9 cellular contexts compared by ENCODE assay signal in the genomic region with DNA sequence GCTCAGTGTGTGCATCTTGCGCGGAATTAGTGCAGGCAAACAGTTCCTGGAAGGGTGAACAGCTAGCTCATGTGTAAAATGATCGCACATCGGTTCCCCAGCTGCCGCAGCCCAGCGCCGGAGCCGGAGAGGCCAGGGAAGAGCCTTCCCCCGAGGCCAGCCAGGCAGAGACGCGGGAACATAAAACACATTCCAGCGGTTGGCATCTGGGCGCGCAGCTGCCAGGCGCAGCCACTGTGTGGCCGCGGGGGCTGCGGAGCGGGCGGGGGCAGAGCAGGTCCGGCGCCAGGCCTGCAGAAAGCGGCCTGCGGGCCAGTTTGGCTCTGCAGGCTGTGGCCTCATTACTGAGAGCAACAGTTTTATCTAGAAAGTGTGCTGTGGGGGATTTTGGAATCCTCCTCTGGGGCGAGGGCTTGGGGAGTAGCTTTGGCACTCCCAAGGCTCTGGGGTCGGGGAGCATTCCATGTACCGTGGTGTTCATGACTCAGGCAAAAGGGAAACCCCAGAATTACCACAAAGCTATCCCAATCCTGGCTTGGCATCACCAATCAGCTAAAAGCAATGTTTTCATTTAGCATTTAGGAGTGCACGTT.
DNase-seq lines count a peak whose midpoint lies in the region; ATAC-seq and TF ChIP-seq lines count a peak whose summit lies in the region.
"Had no signal": no experiment of that assay in that cellular context is flagged by ENCODE, and none has a peak within 500 bp of the region (broad histone marks: within the 10 kb centered on the region; RNA-seq: fewer than 3 reads in every experiment).

No MANE protein-coding gene starts in this region.

- DNase-seq in AG04450 (ENCODE audit: low read depth, low spot score) (peak; percentile 79), NCI-H226 (peak; percentile 97), epithelial cell of esophagus (ENCODE audit: low read depth) (peak; percentile 96), mesothelial cell of epicardium (ENCODE audit: low spot score in 2 of 2, unreplicated experiment in 2 of 2) (peak in 1 of 2 experiments; percentile 47), HEK293T (ENCODE audit: extremely low spot score) (no peak)
- DNase-seq in activated CD4-positive, alpha-beta T cell treated with anti-CD3 and anti-CD28 coated beads, Interleukin-2, amount 50 U/mL, for 48 hours: no peak
- DNase-seq in activated naive CD4-positive, alpha-beta T cell treated with anti-CD3 and anti-CD28 coated beads, Interleukin-2, amount 50 U/mL, for 72 hours (ENCODE audit: low spot score in 2 of 2): no peak
- DNase-seq: CD8-positive, alpha-beta memory T cell had no signal

- no peaks in the 10 kb centered on the region for H3K27me3 ChIP-seq in AG04450 (ENCODE audit: control insufficient read depth, insufficient read depth, low read length)

- H3K9me3 ChIP-seq in AG04450 (ENCODE audit: control insufficient read depth, insufficient read depth, low read length): no peaks in the 10 kb centered on the region

- H3K9me3 Mint-ChIP-seq in mesothelial cell of epicardium: peaks cover 6% of the 10 kb centered on the region
- H3K9me3 Mint-ChIP-seq in activated naive CD4-positive, alpha-beta T cell treated with anti-CD3 and anti-CD28 coated beads, Interleukin-2, amount 50 U/mL, for 72 hours: no peaks in the 10 kb centered on the region
- H3K9me3 Mint-ChIP-seq: CD8-positive, alpha-beta memory T cell had no signal

- H3K4me3 Mint-ChIP-seq in mesothelial cell of epicardium: peak overlapping the region; percentile 37
- H3K4me3 Mint-ChIP-seq: CD8-positive, alpha-beta memory T cell had no signal

- H3K4me1 Mint-ChIP-seq in mesothelial cell of epicardium: peaks cover 26% of the 10 kb centered on the region
- H3K4me1 Mint-ChIP-seq: CD8-positive, alpha-beta memory T cell had no signal

- no peak for ATAC-seq in activated naive CD4-positive, alpha-beta T cell treated with anti-CD3 and anti-CD28 coated beads, Interleukin-2, amount 50 U/mL, for 72 hours
- ATAC-seq in HG03342 (IDR thresholded peaks at IDR 0.05; ENCODE audit: unreplicated experiment): no peak

- CTCF ChIA-PET in AG04450 (lab: Charles Lee): interaction anchor here (0.7 to 1.8 kb wide), 2 partner anchors 394 to 423 kb away, joined by 3 to 5 read pairs; no protein-coding TSS in a partner anchor
- CTCF ChIA-PET in HEK293T (lab: Yijun Ruan, JAX): no interaction called here

- H3K27ac ChIP-seq in AG04450 (ENCODE audit: low read depth, low read length): peak overlapping the region; percentile 87

- H3K36me3 Mint-ChIP-seq in mesothelial cell of epicardium: peaks cover 2% of the 10 kb centered on the region
- H3K36me3 Mint-ChIP-seq in activated naive CD4-positive, alpha-beta T cell treated with anti-CD3 and anti-CD28 coated beads, Interleukin-2, amount 50 U/mL, for 72 hours: no peaks in the 10 kb centered on the region
- H3K36me3 Mint-ChIP-seq: CD8-positive, alpha-beta memory T cell had no signal

- no peaks in the 10 kb centered on the region for H3K27me3 Mint-ChIP-seq in mesothelial cell of epicardium (ENCODE audit: low read depth)
- H3K27me3 Mint-ChIP-seq: CD8-positive, alpha-beta memory T cell had no signal

- H3K4me3 ChIP-seq in AG04450 (ENCODE audit: low read depth, low read length) (peak overlapping the region; percentile 41), epithelial cell of esophagus (ENCODE audit: low read length) (peak overlapping the region; percentile 12)

- H3K27ac Mint-ChIP-seq in mesothelial cell of epicardium: peak overlapping the region; percentile 11
- H3K27ac Mint-ChIP-seq in activated naive CD4-positive, alpha-beta T cell treated with anti-CD3 and anti-CD28 coated beads, Interleukin-2, amount 50 U/mL, for 72 hours: no peak overlapping the region
- H3K27ac Mint-ChIP-seq: CD8-positive, alpha-beta memory T cell had no signal

- POLR2A ChIA-PET in AG04450 (lab: Yijun Ruan, JAX): interaction anchor here (0.7 to 1.8 kb wide), 7 partner anchors 22 to 348 kb away, joined by 3 to 9 read pairs (median 4); no protein-coding TSS in a partner anchor
- POLR2A ChIA-PET in HEK293T (lab: Yijun Ruan, JAX): no interaction called here

- TF ChIP-seq CTCF in AG04450 (IDR thresholded peaks at IDR 0.05; ENCODE audit: low read depth, low read length): no peak
- TF ChIP-seq CTCF in epithelial cell of esophagus (IDR thresholded peaks at IDR 0.05; ENCODE audit: insufficient read depth, low read depth, low read length, missing control alignments): no peak
- no peak for TF ChIP-seq CTCF in mesothelial cell of epicardium (IDR thresholded peaks at IDR 0.05; ENCODE audit: unreplicated experiment)

TF ChIP-seq in HEK293T, 16 proteins besides CTCF, POLR2A, EP300 and RAD21:
- TF ChIP-seq BHLHE40 (IDR thresholded peaks at IDR 0.05; ENCODE audit: borderline replicate concordance) (no peak), ELF4 (IDR thresholded peaks at IDR 0.05) (no peak), SP1 (IDR thresholded peaks at IDR 0.05) (no peak), ARNT (IDR thresholded peaks at IDR 0.05) (no peak), NFRKB (IDR thresholded peaks at IDR 0.05) (no peak), L3MBTL2 (conservative IDR thresholded peaks at IDR 0.05) (no peak), FOXK2 (IDR thresholded peaks at IDR 0.05) (no peak), CTBP1 (IDR thresholded peaks at IDR 0.05; ENCODE audit: borderline replicate concordance) (no peak), HDGF (IDR thresholded peaks at IDR 0.05; ENCODE audit: borderline replicate concordance) (no peak)

Comparison
In these comparisons a context has a peak if more than half of its experiments do, and no peak if none do; other contexts are left out.
1. DNase-seq: peak in AG04450 (single experiment), NCI-H226 (single experiment) and epithelial cell of esophagus (single experiment); none in activated CD4-positive, alpha-beta T cell treated with anti-CD3 and anti-CD28 coated beads, Interleukin-2, amount 50 U/mL, for 48 hours (0 of 2), HEK293T (single experiment) and activated naive CD4-positive, alpha-beta T cell treated with anti-CD3 and anti-CD28 coated beads, Interleukin-2, amount 50 U/mL, for 72 hours (0 of 2).